Comparison of ENCODE assay signal across 1 cellular context in genomic region chr4:56240554-56241190, GRCh38.
TF ChIP-seq lines count a peak whose summit lies in the region.

No MANE protein-coding gene starts in this region.

TF ChIP-seq in HEK293, 187 proteins besides CTCF, POLR2A, EP300 and RAD21:
- TF ChIP-seq ZBTB11 (tag by site-specific recombination; conservative IDR thresholded peaks at IDR 0.05; ENCODE audit: low read depth) (no peak), HIC1 (tag by site-specific recombination; IDR thresholded peaks at IDR 0.05) (no peak), BCL11A (tag by site-specific recombination; IDR thresholded peaks at IDR 0.05; ENCODE audit: low read depth) (no peak), ZIC2 (tag by site-specific recombination; IDR thresholded peaks at IDR 0.05) (0 out of 2 replicates have a peak, but pooled peaks have one; percentile 35)
TF ChIP-seq in HEK293: peak in this region for 1.
